ENCODE assay signal across 8 cellular contexts in genomic region chr1:117060441-117061317, GRCh38. TPM values are rescaled to one million over a fixed set of nuclear protein-coding genes. Genes with fewer than 3 reads are reported as not detected.
DNase-seq lines count a peak whose midpoint lies in the region; FAIRE-seq and TF ChIP-seq lines count a peak whose summit lies in the region.

No MANE protein-coding gene starts in this region.

- WGBS in spleen, 5 donors: 27 to 31% (median 27%) methylated on average over 36 to 42 of the region's 42 CpGs

- DNase-seq in stimulated activated CD4-positive, alpha-beta T cell treated with anti-CD3 and anti-CD28 coated beads, Interleukin-15, amount 100 ng/mL, for 24 hours: peak; percentile 55
- DNase-seq in stimulated activated CD4-positive, alpha-beta T cell treated with anti-CD3 and anti-CD28 coated beads, Interleukin-4, amount 100 ng/mL, for 4 hours: no peak
- DNase-seq in H54 (ENCODE audit: insufficient read length, low spot score) (peak; percentile 37), MV-4-11 (lab: John Stamatoyannopoulos, UW) (peak; percentile 40), astrocyte of the cerebellum (ENCODE audit: low read depth) (no peak), spleen (peak; percentile 91), KG1 (lab: John Stamatoyannopoulos, UW) (no peak)

- in situ Hi-C loops in astrocyte of the cerebellum (cut with HindIII; ENCODE audit: low sequenced_read_pairs): loop anchor here (25.0 kb wide), 2 partner anchors 227 to 323 kb away; no protein-coding TSS in a partner anchor

- peak overlapping the region; percentile 87 for H3K9ac ChIP-seq in iPS-20b (ENCODE audit: low read depth, low read length)

- no peak for TF ChIP-seq POLR2A in H54 (IDR thresholded peaks at IDR 0.05; ENCODE audit: low read depth, low read length)
- TF ChIP-seq POLR2A in spleen (IDR thresholded peaks at IDR 0.05): no peak

- H3K27me3 ChIP-seq in iPS-20b (ENCODE audit: insufficient read depth, low read length) (no peaks in the 10 kb centered on the region), spleen (replicated peaks in 1 of 7) (no peaks in the 10 kb centered on the region)

- TF ChIP-seq CTCF in astrocyte of the cerebellum (IDR thresholded peaks at IDR 0.05; ENCODE audit: low read depth, low read length, missing control alignments): no peak
- TF ChIP-seq CTCF in spleen (IDR thresholded peaks at IDR 0.05 in 8 of 11, conservative IDR thresholded peaks at IDR 0.05 in 3 of 11): no peak

- H3K36me3 ChIP-seq in iPS-20b (ENCODE audit: insufficient read depth, low read depth, low read length) (peaks cover 36% of the 10 kb centered on the region), spleen (peaks cover 0 to 19% (median 3%) of the 10 kb centered on the region in 6 donors)

- H3K9me3 ChIP-seq in iPS-20b (ENCODE audit: insufficient read depth, low read depth, low read length) (no peaks in the 10 kb centered on the region), spleen (no peaks in the 10 kb centered on the region)

- intact Hi-C loops in spleen (cut with DNase I; ENCODE audit: low total_unique reads): loop anchor here (10.0 kb wide), 1 partner anchor 694 kb away; no protein-coding TSS in a partner anchor

- H3K27ac ChIP-seq in iPS-20b (ENCODE audit: low read length): peak overlapping the region; percentile 57
- H3K27ac ChIP-seq in spleen: peak overlapping the region; percentile 0 to 93 (median 86)

- no peak for FAIRE-seq in H54 (lab: Jason Lieb, UNC)

- H3K4me3 ChIP-seq in astrocyte of the cerebellum (ENCODE audit: low read depth, low read length) (peak overlapping the region; percentile 80), iPS-20b (ENCODE audit: low read length) (peak overlapping the region; percentile 74), spleen (peak overlapping the region; percentile 62 to 94 (median 80))

- H3K4me1 ChIP-seq in iPS-20b (ENCODE audit: insufficient read depth, low read length) (peaks cover 11% of the 10 kb centered on the region; the same call in 1 of the 2 replicates), spleen (peaks cover 6 to 54% (median 22%) of the 10 kb centered on the region in 6 donors)

RNA-seq across cellular contexts. Expression of gene TTF2, which starts 0.6 kb away (rescaled TPM):
- 10 to 100 TPM; 16.8 to 36.1 (median 25.4) TPM for total RNA-seq in spleen
- 1 to 10 TPM; 4.8 to 7.0 (median 5.2) TPM for polyA plus RNA-seq in spleen

RNA-seq across cellular contexts. Expression of gene CD101, which starts 59.1 kb away (rescaled TPM):
- 10 to 100 TPM in 2 of 7 donors, 1 to 10 TPM in 5; 3.7 to 15.9 (median 9.3) TPM for total RNA-seq in spleen
- polyA plus RNA-seq in spleen: 1 to 10 TPM; 1.0 to 7.6 (median 1.9) TPM

Comparison
In these comparisons a context has a peak if more than half of its experiments do, and no peak if none do; other contexts are left out.
1. DNase-seq: peak in stimulated activated CD4-positive, alpha-beta T cell treated with anti-CD3 and anti-CD28 coated beads, Interleukin-15, amount 100 ng/mL, for 24 hours (single experiment), H54 (single experiment), MV-4-11 (single experiment) and spleen (single experiment); none in stimulated activated CD4-positive, alpha-beta T cell treated with anti-CD3 and anti-CD28 coated beads, Interleukin-4, amount 100 ng/mL, for 4 hours (0 of 2), astrocyte of the cerebellum (single experiment) and KG1 (single experiment).
2. Peak in every context shown above with its lines, with median percentiles within 50 percentile points of each other: H3K4me3 ChIP-seq.